Comparison of ENCODE assay signal across 16 cellular contexts in the genomic region with DNA sequence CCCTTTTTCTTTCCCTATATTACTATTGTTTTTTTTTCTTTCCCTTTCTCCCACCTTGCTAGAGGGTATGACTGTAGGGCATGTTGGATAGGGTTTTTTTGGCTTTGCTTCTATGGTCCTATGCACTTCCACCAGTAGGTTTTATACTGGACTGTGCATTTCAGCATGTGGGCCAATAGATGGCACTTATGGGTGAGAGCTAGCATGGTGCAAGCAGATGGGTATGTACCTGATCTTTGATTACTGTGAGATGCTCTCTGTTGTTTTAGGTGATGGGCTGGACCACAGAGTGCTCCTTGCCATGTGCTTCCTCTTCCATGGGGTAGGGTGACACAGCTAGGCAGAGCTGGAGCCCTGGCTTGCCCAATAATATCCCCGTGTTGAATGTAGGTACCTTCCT.
A peak's percentile ranks its signal among the peaks of the same experiment; 100 is the strongest.
DNase-seq lines count a peak whose midpoint lies in the region; ATAC-seq, FAIRE-seq and TF ChIP-seq lines count a peak whose summit lies in the region.
"Had no signal": no experiment of that assay in that cellular context is flagged by ENCODE, and none has a peak within 500 bp of the region (broad histone marks: within the 10 kb centered on the region; RNA-seq: fewer than 3 reads in every experiment).

No MANE protein-coding gene starts in this region.

- BruUV-seq in GM12878 (replicated peaks; lab: Mats Ljungman, UMichigan) = no TSS peak

- peak; percentile 25; the same call in 1 of the 3 replicates for ATAC-seq in GM12878
- ATAC-seq: left lung, T-helper 17 cell had no signal

- H3K4me3 Mint-ChIP-seq in progenitor cell of endocrine pancreas (ENCODE audit: low read depth) (no peak overlapping the region), endothelial cell (ENCODE audit: unreplicated experiment) (no peak overlapping the region)
- H3K4me3 Mint-ChIP-seq: activated B cell treated with CpG ODN at 0.5 μM for 24 hours, T-helper 17 cell had no signal

- in situ Hi-C loops in GM12878 (cut with MboI) = loop anchor here (10.0 to 25.0 kb wide), 2 partner anchors 791 to 1438 kb away; a partner anchor contains a TSS

- peak; percentile 90 for FAIRE-seq in HTR-8/SVneo (lab: Jason Lieb, UNC)
- FAIRE-seq in GM12878 (lab: Jason Lieb, UNC) = no peak

- WGBS in GM12878 (ENCODE audit: insufficient coverage, insufficient replicate concordance, low lambda C conversion rate, missing lambda C conversion rate) = 0% methylated on average over 1 of the region's 1 CpG

- H3K27me3 ChIP-seq in right atrium auricular region (no peaks in the 10 kb centered on the region), GM12878 (replicated peaks in 1 of 2; ENCODE audit: control insufficient read depth in 2 of 2, insufficient read depth in 2 of 2, low read length in 1 of 2) (no peaks in the 10 kb centered on the region)

- H3K4me1 ChIP-seq in right atrium auricular region = no peaks in the 10 kb centered on the region
- H3K4me1 ChIP-seq in GM12878 (ENCODE audit: control insufficient read depth, insufficient read depth, low read length) = no peaks in the 10 kb centered on the region
- H3K4me1 ChIP-seq: left lung had no signal

- TF ChIP-seq CTCF in right atrium auricular region (IDR thresholded peaks at IDR 0.05) (no peak), GM12878 (IDR thresholded peaks at IDR 0.05 in 2 of 3, conservative IDR thresholded peaks at IDR 0.05 in 1 of 3; ENCODE audit: control insufficient read depth in 2 of 3, extremely low read depth in 1 of 3, insufficient read depth in 1 of 3, low read depth in 3 of 3, low read length in 3 of 3) (0 out of 6 replicates have a peak, but pooled peaks of 1 of the 3 experiments have one; percentile 9), progenitor cell of endocrine pancreas (IDR thresholded peaks at IDR 0.05; ENCODE audit: unreplicated experiment) (peak; percentile 21), endothelial cell (IDR thresholded peaks at IDR 0.05; ENCODE audit: unreplicated experiment) (no peak)

- POLR2A ChIA-PET in GM12878 (lab: Charles Lee) = no interaction called here

- H3K36me3 Mint-ChIP-seq in progenitor cell of endocrine pancreas (ENCODE audit: insufficient read depth) (no peaks in the 10 kb centered on the region), endothelial cell (ENCODE audit: low read depth, unreplicated experiment) (peaks cover 8% of the 10 kb centered on the region)

- H3K27ac Mint-ChIP-seq in progenitor cell of endocrine pancreas = no peak overlapping the region
- no peak overlapping the region for H3K27ac Mint-ChIP-seq in endothelial cell (ENCODE audit: unreplicated experiment)
- H3K27ac Mint-ChIP-seq: activated B cell treated with CpG ODN at 0.5 μM for 24 hours, T-helper 17 cell had no signal

- no peak overlapping the region for H3K4me2 ChIP-seq in GM12878 (ENCODE audit: control insufficient read depth, insufficient read depth)

- H3K4me1 Mint-ChIP-seq in progenitor cell of endocrine pancreas (ENCODE audit: low read depth) (no peaks in the 10 kb centered on the region), endothelial cell (ENCODE audit: unreplicated experiment) (no peaks in the 10 kb centered on the region)
- H3K4me1 Mint-ChIP-seq: T-helper 17 cell had no signal

- peaks cover 20% of the 10 kb centered on the region for H3K9me3 Mint-ChIP-seq in progenitor cell of endocrine pancreas (ENCODE audit: low read depth)
- H3K9me3 Mint-ChIP-seq in endothelial cell (ENCODE audit: unreplicated experiment) = peaks cover 24% of the 10 kb centered on the region

- CTCF ChIA-PET in GM12878 (lab: Yijun Ruan, JAX) = interaction anchor here (0.9 to 1.1 kb wide), 2 partner anchors 8 to 17 kb away, joined by 3 read pairs; no protein-coding TSS in a partner anchor

- no peaks in the 10 kb centered on the region for H3K36me3 ChIP-seq in right atrium auricular region
- no peaks in the 10 kb centered on the region for H3K36me3 ChIP-seq in GM12878 (ENCODE audit: control insufficient read depth in 2 of 2, insufficient read depth in 2 of 2, low read length in 1 of 2)
- H3K36me3 ChIP-seq: left lung, thoracic aorta had no signal

- no peak for TF ChIP-seq EP300 in GM12878 (IDR thresholded peaks at IDR 0.05; ENCODE audit: borderline replicate concordance in 1 of 2, control insufficient read depth in 1 of 2, low read depth in 2 of 2, low read length in 2 of 2)

- peaks cover 16% of the 10 kb centered on the region for H3K27me3 Mint-ChIP-seq in progenitor cell of endocrine pancreas
- H3K27me3 Mint-ChIP-seq in endothelial cell (ENCODE audit: unreplicated experiment) = peaks cover 3% of the 10 kb centered on the region

- no peak for TF ChIP-seq RAD21 in GM12878 (IDR thresholded peaks at IDR 0.05; ENCODE audit: insufficient read depth, low read depth, low read length)

- DNase-seq in right atrium auricular region (ENCODE audit: low spot score) (peak; percentile 30), cardiac septum (ENCODE audit: low spot score) (no peak), HTR-8/SVneo (ENCODE audit: insufficient read length, low spot score) (no peak), GM12878 (ENCODE audit: low read depth, low spot score) (no peak), progenitor cell of endocrine pancreas (ENCODE audit: low spot score, unreplicated experiment) (no peak), endothelial cell (ENCODE audit: low spot score) (no peak), hypothalamus (lab: John Stamatoyannopoulos, UW) (no peak), head of caudate nucleus (no peak)
- DNase-seq: activated B cell treated with CpG ODN at 0.5 μM for 24 hours; AML-193; DMS153; effector memory CD4-positive, alpha-beta T cell; left lung; NCI-H187 treated with DMSO at 0.1 percent for 48 hours; T-helper 17 cell had no signal

- H3K4me3 ChIP-seq in right atrium auricular region (no peak overlapping the region), GM12878 (no peak overlapping the region)
- H3K4me3 ChIP-seq: left lung, thoracic aorta had no signal

- intact Hi-C loops in cardiac septum (cut with DNase I) = no loop called here
- intact Hi-C loops in GM12878 (cut with micrococcal nuclease; ENCODE audit: unreplicated experiment) = no loop called here
- intact Hi-C loops in head of caudate nucleus (cut with DNase I) = no loop called here

- H3K27ac ChIP-seq in right atrium auricular region (no peak overlapping the region), GM12878 (ENCODE audit: control insufficient read depth, insufficient read depth) (no peak overlapping the region)
- H3K27ac ChIP-seq: left lung, thoracic aorta had no signal

- no peak overlapping the region for H2AFZ ChIP-seq in GM12878 (ENCODE audit: control insufficient read depth, low read depth, low read length)

- H4K20me1 ChIP-seq in GM12878 (ENCODE audit: control insufficient read depth, insufficient read depth) = no peaks in the 10 kb centered on the region

- RAD21 ChIA-PET in GM12878 (lab: Charles Lee; ENCODE audit: unreplicated experiment) = no interaction called here

- TF ChIP-seq POLR2A in GM12878 (IDR thresholded peaks at IDR 0.05; ENCODE audit: low read depth, low read length) = no peak

- no peak overlapping the region for H3K9ac ChIP-seq in GM12878 (ENCODE audit: control insufficient read depth, insufficient read depth, low read length)

- peaks cover 0 to 13% of the 10 kb centered on the region in 2 donors for H3K9me3 ChIP-seq in right atrium auricular region
- no peaks in the 10 kb centered on the region for H3K9me3 ChIP-seq in GM12878 (replicated peaks; ENCODE audit: control insufficient read depth, insufficient read depth, low read length)
- H3K9me3 ChIP-seq: left lung, thoracic aorta had no signal

- SMC1A ChIA-PET in GM12878 (lab: Charles Lee; ENCODE audit: uncharacterized antibody, unreplicated experiment) = interaction anchor here (0.8 kb wide), 1 partner anchor 8 kb away, joined by 3 read pairs; no protein-coding TSS in a partner anchor

- no peaks in the 10 kb centered on the region for H3K79me2 ChIP-seq in GM12878 (ENCODE audit: control insufficient read depth, insufficient read depth, low read length)

TF ChIP-seq in GM12878, 131 proteins besides CTCF, POLR2A, EP300 and RAD21 (continues in another document):
- TF ChIP-seq, protein P1, sequence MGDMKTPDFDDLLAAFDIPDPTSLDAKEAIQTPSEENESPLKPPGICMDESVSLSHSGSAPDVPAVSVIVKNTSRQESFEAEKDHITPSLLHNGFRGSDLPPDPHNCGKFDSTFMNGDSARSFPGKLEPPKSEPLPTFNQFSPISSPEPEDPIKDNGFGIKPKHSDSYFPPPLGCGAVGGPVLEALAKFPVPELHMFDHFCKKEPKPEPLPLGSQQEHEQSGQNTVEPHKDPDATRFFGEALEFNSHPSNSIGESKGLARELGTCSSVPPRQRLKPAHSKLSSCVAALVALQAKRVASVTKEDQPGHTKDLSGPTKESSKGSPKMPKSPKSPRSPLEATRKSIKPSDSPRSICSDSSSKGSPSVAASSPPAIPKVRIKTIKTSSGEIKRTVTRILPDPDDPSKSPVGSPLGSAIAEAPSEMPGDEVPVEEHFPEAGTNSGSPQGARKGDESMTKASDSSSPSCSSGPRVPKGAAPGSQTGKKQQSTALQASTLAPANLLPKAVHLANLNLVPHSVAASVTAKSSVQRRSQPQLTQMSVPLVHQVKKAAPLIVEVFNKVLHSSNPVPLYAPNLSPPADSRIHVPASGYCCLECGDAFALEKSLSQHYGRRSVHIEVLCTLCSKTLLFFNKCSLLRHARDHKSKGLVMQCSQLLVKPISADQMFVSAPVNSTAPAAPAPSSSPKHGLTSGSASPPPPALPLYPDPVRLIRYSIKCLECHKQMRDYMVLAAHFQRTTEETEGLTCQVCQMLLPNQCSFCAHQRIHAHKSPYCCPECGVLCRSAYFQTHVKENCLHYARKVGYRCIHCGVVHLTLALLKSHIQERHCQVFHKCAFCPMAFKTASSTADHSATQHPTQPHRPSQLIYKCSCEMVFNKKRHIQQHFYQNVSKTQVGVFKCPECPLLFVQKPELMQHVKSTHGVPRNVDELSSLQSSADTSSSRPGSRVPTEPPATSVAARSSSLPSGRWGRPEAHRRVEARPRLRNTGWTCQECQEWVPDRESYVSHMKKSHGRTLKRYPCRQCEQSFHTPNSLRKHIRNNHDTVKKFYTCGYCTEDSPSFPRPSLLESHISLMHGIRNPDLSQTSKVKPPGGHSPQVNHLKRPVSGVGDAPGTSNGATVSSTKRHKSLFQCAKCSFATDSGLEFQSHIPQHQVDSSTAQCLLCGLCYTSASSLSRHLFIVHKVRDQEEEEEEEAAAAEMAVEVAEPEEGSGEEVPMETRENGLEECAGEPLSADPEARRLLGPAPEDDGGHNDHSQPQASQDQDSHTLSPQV (IDR thresholded peaks at IDR 0.05) = no peak
- TF ChIP-seq ZNF24 (IDR thresholded peaks at IDR 0.05) (no peak), NR2C2 (IDR thresholded peaks at IDR 0.05; ENCODE audit: borderline replicate concordance, control insufficient read depth, insufficient read length, low read depth) (no peak), ESRRA (IDR thresholded peaks at IDR 0.05; ENCODE audit: low read length) (no peak), SMC3 (IDR thresholded peaks at IDR 0.05; ENCODE audit: borderline replicate concordance, low read length) (no peak), HDAC2 (IDR thresholded peaks at IDR 0.05) (no peak)
